Comparison of ENCODE assay signal across 8 cellular contexts in genomic region chr5:32707394-32707997, GRCh38. TPM values are rescaled to one million over a fixed set of nuclear protein-coding genes. Genes with fewer than 3 reads are reported as not detected.
DNase-seq lines count a peak whose midpoint lies in the region; ATAC-seq and TF ChIP-seq lines count a peak whose summit lies in the region.

No MANE protein-coding gene starts in this region.

- TF ChIP-seq POLR2A in HCT116 (IDR thresholded peaks at IDR 0.05; ENCODE audit: borderline replicate concordance, extremely low read depth, insufficient read depth, insufficient read length) = no peak

- peaks cover 39% of the 10 kb centered on the region for H3K27me3 Mint-ChIP-seq in activated T-helper 1 cell treated with anti-CD3 and anti-CD28 coated beads, Interleukin-12 subunit alpha, Interleukin-12 subunit beta, Interleukin-2, Interleukin-4 antibody, amounts not matched to agents 30 ng/mL and 10 ng/mL and 1 ng/mL, durations not matched to agents 14 hours and 24 hours and 36 hours (ENCODE audit: insufficient read depth)

- CTCF ChIA-PET in AG04450 (lab: Charles Lee) (interaction anchor here (0.6 to 3.6 kb wide), 40 partner anchors 16 to 723 kb away, joined by 3 to 30 read pairs (median 3); no protein-coding TSS in a partner anchor), HCT116 (lab: Charles Lee) (interaction anchor here (0.8 to 2.4 kb wide), 5 partner anchors 17 to 715 kb away, joined by 3 to 9 read pairs (median 3); no protein-coding TSS in a partner anchor)

- no peaks in the 10 kb centered on the region for H4K20me1 ChIP-seq in HCT116 (ENCODE audit: insufficient read depth)

- H3K9me3 ChIP-seq in AG04450 (ENCODE audit: control insufficient read depth, insufficient read depth, low read length) (no peaks in the 10 kb centered on the region; the same call in 1 of the 2 replicates), HCT116 (ENCODE audit: control insufficient read depth in 1 of 2, insufficient read depth in 1 of 2, low read depth in 1 of 2, low read length in 2 of 2) (no peaks in the 10 kb centered on the region), aorta (ENCODE audit: control insufficient read depth, low read length) (no peaks in the 10 kb centered on the region)

- H3K9me2 ChIP-seq in HCT116 (ENCODE audit: insufficient read depth) = no peaks in the 10 kb centered on the region

- POLR2A ChIA-PET in AG04450 (lab: Yijun Ruan, JAX) (no interaction called here), HCT116 (lab: Charles Lee) (interaction anchor here (0.6 kb wide), 1 partner anchor 1798 kb away, joined by 3 read pairs; no protein-coding TSS in a partner anchor)

- no peak overlapping the region for H3K27ac ChIP-seq in AG04450 (ENCODE audit: low read depth, low read length)
- no peak overlapping the region for H3K27ac ChIP-seq in HCT116 (ENCODE audit: low read depth, low read length)
- H3K27ac ChIP-seq in aorta (ENCODE audit: low read depth in 1 of 2, low read length in 2 of 2) = no peak overlapping the region

- H3K4me3 Mint-ChIP-seq in activated T-helper 1 cell treated with anti-CD3 and anti-CD28 coated beads, Interleukin-12 subunit alpha, Interleukin-12 subunit beta, Interleukin-2, Interleukin-4 antibody, amounts not matched to agents 30 ng/mL and 10 ng/mL and 1 ng/mL, durations not matched to agents 14 hours and 24 hours and 36 hours = no peak overlapping the region

- H3K27me3 ChIP-seq in AG04450 (ENCODE audit: control insufficient read depth, insufficient read depth, low read length) (peaks cover 7% of the 10 kb centered on the region), HCT116 (ENCODE audit: insufficient read depth, low read length) (no peaks in the 10 kb centered on the region), aorta (ENCODE audit: control insufficient read depth in 1 of 2, insufficient read depth in 2 of 2, low read length in 1 of 2) (no peaks in the 10 kb centered on the region)

- H3K4me2 ChIP-seq in HCT116 (ENCODE audit: low read length) = no peak overlapping the region

- no peak for ATAC-seq in HCT116
- no peak for ATAC-seq in aorta (ENCODE audit: low FRiP score)

- no peak overlapping the region for H3K27ac Mint-ChIP-seq in activated T-helper 1 cell treated with anti-CD3 and anti-CD28 coated beads, Interleukin-12 subunit alpha, Interleukin-12 subunit beta, Interleukin-2, Interleukin-4 antibody, amounts not matched to agents 30 ng/mL and 10 ng/mL and 1 ng/mL, durations not matched to agents 14 hours and 24 hours and 36 hours

- no peak overlapping the region for H3K9ac ChIP-seq in HCT116 (ENCODE audit: low read length)

- DNase-seq in AG04450 (ENCODE audit: low read depth, low spot score) = no peak
- DNase-seq in HCT116 (ENCODE audit: low read depth, low spot score) = peak; percentile 21
- DNase-seq in SW 1271 (lab: John Stamatoyannopoulos, UW) = peak; percentile 14 to 45
- DNase-seq in iris pigment epithelial cell (ENCODE audit: low read depth) = peak; percentile 45
- DNase-seq in DMS79 treated with DMSO at 0.1 percent for 48 hours (lab: John Stamatoyannopoulos, UW) = no peak
- DNase-seq in NCI-H187 (lab: John Stamatoyannopoulos, UW) = no peak
- DNase-seq in activated T-helper 1 cell treated with anti-CD3 and anti-CD28 coated beads, Interleukin-12 subunit alpha, Interleukin-12 subunit beta, Interleukin-2, Interleukin-4 antibody, amounts not matched to agents 30 ng/mL and 10 ng/mL and 1 ng/mL, durations not matched to agents 14 hours and 24 hours and 36 hours (ENCODE audit: low spot score) = no peak
- no peak for DNase-seq in aorta

- H3K4me3 ChIP-seq in AG04450 (ENCODE audit: low read depth, low read length) (no peak overlapping the region), HCT116 (replicated peaks in 1 of 2; ENCODE audit: low read depth in 1 of 2, low read length in 2 of 2) (no peak overlapping the region), aorta (ENCODE audit: low read length in 2 of 2) (no peak overlapping the region)

- peaks cover 24% of the 10 kb centered on the region for H3K4me1 Mint-ChIP-seq in activated T-helper 1 cell treated with anti-CD3 and anti-CD28 coated beads, Interleukin-12 subunit alpha, Interleukin-12 subunit beta, Interleukin-2, Interleukin-4 antibody, amounts not matched to agents 30 ng/mL and 10 ng/mL and 1 ng/mL, durations not matched to agents 14 hours and 24 hours and 36 hours (ENCODE audit: low read depth)

- peaks cover 3 to 12% of the 10 kb centered on the region in 2 experiments; a peak in 3 of 4 replicates for H3K4me1 ChIP-seq in HCT116 (ENCODE audit: control insufficient read depth in 1 of 2, insufficient read depth in 2 of 2, low read length in 2 of 2)
- H3K4me1 ChIP-seq in aorta (ENCODE audit: control insufficient read depth in 1 of 2, insufficient read depth in 2 of 2, low read length in 2 of 2) = no peaks in the 10 kb centered on the region

- no peaks in the 10 kb centered on the region for H3K9me3 Mint-ChIP-seq in activated T-helper 1 cell treated with anti-CD3 and anti-CD28 coated beads, Interleukin-12 subunit alpha, Interleukin-12 subunit beta, Interleukin-2, Interleukin-4 antibody, amounts not matched to agents 30 ng/mL and 10 ng/mL and 1 ng/mL, durations not matched to agents 14 hours and 24 hours and 36 hours

- BruUV-seq in HCT116 (replicated peaks; lab: Mats Ljungman, UMichigan) = no TSS peak

- H3K36me3 ChIP-seq in HCT116 (ENCODE audit: control insufficient read depth in 1 of 2, insufficient read depth in 2 of 2, low read length in 2 of 2) (no peaks in the 10 kb centered on the region), aorta (ENCODE audit: control insufficient read depth in 1 of 2, insufficient read depth in 2 of 2, low read length in 1 of 2) (no peaks in the 10 kb centered on the region)

- WGBS in aorta, 2 donors = 11 to 20% methylated on average over 2 of the region's 2 CpGs

- H3K36me3 Mint-ChIP-seq in activated T-helper 1 cell treated with anti-CD3 and anti-CD28 coated beads, Interleukin-12 subunit alpha, Interleukin-12 subunit beta, Interleukin-2, Interleukin-4 antibody, amounts not matched to agents 30 ng/mL and 10 ng/mL and 1 ng/mL, durations not matched to agents 14 hours and 24 hours and 36 hours (ENCODE audit: low read depth) = peaks cover 2% of the 10 kb centered on the region

- no peaks in the 10 kb centered on the region for H3K79me2 ChIP-seq in HCT116 (ENCODE audit: insufficient read depth, low read length)

- RAD21 ChIA-PET in HCT116 (lab: Charles Lee; ENCODE audit: low non-redundant PET in 1 of 2, low total read pairs in 2 of 2, uncharacterized antibody in 2 of 2, unreplicated experiment in 2 of 2) = no interaction called here

- peak; percentile 81 for TF ChIP-seq RAD21 in HCT116 (IDR thresholded peaks at IDR 0.05; ENCODE audit: low read depth)

- intact Hi-C loops in HCT116 (cut with micrococcal nuclease) = loop anchor here (1.0 kb wide), 1 partner anchor 145 kb away; no protein-coding TSS in a partner anchor
- intact Hi-C loops in activated T-helper 1 cell treated with anti-CD3 and anti-CD28 coated beads, Interleukin-12 subunit alpha, Interleukin-12 subunit beta, Interleukin-2, Interleukin-4 antibody, amounts not matched to agents 30 ng/mL and 10 ng/mL and 1 ng/mL, durations not matched to agents 14 hours and 24 hours and 36 hours (cut with micrococcal nuclease) = loop anchor here (5.0 kb wide), 1 partner anchor 675 kb away; no protein-coding TSS in a partner anchor
- intact Hi-C loops in aorta (cut with DNase I) = loop anchor here (5.0 to 10.0 kb wide), 2 partner anchors 597 to 715 kb away; no protein-coding TSS in a partner anchor

- peak; percentile 65 for TF ChIP-seq CTCF in AG04450 (IDR thresholded peaks at IDR 0.05; ENCODE audit: low read depth, low read length)
- peak; percentile 36 to 68 (median 61); a peak in 4 of 6 replicates for TF ChIP-seq CTCF in HCT116 (IDR thresholded peaks at IDR 0.05 in 2 of 3, conservative IDR thresholded peaks at IDR 0.05 in 1 of 3; ENCODE audit: borderline replicate concordance in 1 of 3, insufficient read depth in 1 of 3, low read depth in 2 of 3, low read length in 2 of 3)

- no peak overlapping the region for H2AFZ ChIP-seq in HCT116 (ENCODE audit: low read depth, low read length, poor library complexity, severe bottlenecking)

TF ChIP-seq in HCT116, 20 proteins besides CTCF, POLR2A, EP300 and RAD21:
- TF ChIP-seq FOSL1 (IDR thresholded peaks at IDR 0.05; ENCODE audit: low read depth) (no peak), TCF7L2 (IDR thresholded peaks at IDR 0.05; ENCODE audit: borderline replicate concordance, extremely low read depth, insufficient read depth, insufficient read length) (no peak), POLR2AphosphoS5 (IDR thresholded peaks at IDR 0.05; ENCODE audit: low read depth, low read length) (no peak)

RNA-seq across cellular contexts. Expression of gene NPR3, which starts 3.6 kb away (rescaled TPM):
- polyA plus RNA-seq in AG04450 (2011; rRNA removed) = 4.0 and 4.4 TPM in 2 replicates
- polyA minus RNA-seq in AG04450 (2011; rRNA and poly(A)+ RNA removed) = 10.6 and 11.1 TPM in 2 replicates
- 0.39 TPM for total RNA-seq in HCT116 (2021; ENCODE audit: unreplicated experiment)
- polyA plus RNA-seq in HCT116 (2012) = 0.14 and 0.22 TPM in 2 replicates
- total RNA-seq in activated T-helper 1 cell treated with anti-CD3 and anti-CD28 coated beads, Interleukin-12 subunit alpha, Interleukin-12 subunit beta, Interleukin-2, Interleukin-4 antibody, amounts not matched to agents 30 ng/mL and 10 ng/mL and 1 ng/mL, durations not matched to agents 14 hours and 24 hours and 36 hours = not detected in 2 replicates
- total RNA-seq in aorta = 10 to 100 TPM; 15.2 to 29.7 TPM
- polyA plus RNA-seq in aorta = 10 to 100 TPM in 1 of 2 donors, 1 to 10 TPM in 1; 7.9 to 11.0 TPM

Comparison
In these comparisons a context has a peak if more than half of its experiments do, and no peak if none do; other contexts are left out.
1. DNase-seq: peak in HCT116 (single experiment), SW 1271 (2 of 2) and iris pigment epithelial cell (single experiment); none in AG04450 (single experiment), DMS79 treated with DMSO at 0.1 percent for 48 hours (single experiment), NCI-H187 (0 of 2), activated T-helper 1 cell treated with anti-CD3 and anti-CD28 coated beads, Interleukin-12 subunit alpha, Interleukin-12 subunit beta, Interleukin-2, Interleukin-4 antibody, amounts not matched to agents 30 ng/mL and 10 ng/mL and 1 ng/mL, durations not matched to agents 14 hours and 24 hours and 36 hours (single experiment) and aorta (0 of 2).
2. RNA of gene NPR3, which starts 3.6 kb away (total RNA-seq): 15.2 to 29.7 TPM in aorta; 0.39 TPM in HCT116 (single experiment) and not detected in activated T-helper 1 cell treated with anti-CD3 and anti-CD28 coated beads, Interleukin-12 subunit alpha, Interleukin-12 subunit beta, Interleukin-2, Interleukin-4 antibody, amounts not matched to agents 30 ng/mL and 10 ng/mL and 1 ng/mL, durations not matched to agents 14 hours and 24 hours and 36 hours; every median in the first group is over 10 times any median in the second.